In genomic region chr1:178541396-178541795, GRCh38 we compare ENCODE assay signal across 2 cellular contexts.
TF ChIP-seq lines count a peak whose summit lies in the region.

No MANE protein-coding gene starts in this region.

TF ChIP-seq in SK-N-SH, 30 proteins besides CTCF, POLR2A, EP300 and RAD21 (continued from another document):
- TF ChIP-seq USF1 (IDR thresholded peaks at IDR 0.05; ENCODE audit: borderline replicate concordance, low read depth) (no peak), EZH2phosphoT487 (IDR thresholded peaks at IDR 0.05; ENCODE audit: borderline replicate concordance, low read depth) (no peak), RFX5 (IDR thresholded peaks at IDR 0.05; ENCODE audit: low read length) (no peak), TEAD4 (IDR thresholded peaks at IDR 0.05; ENCODE audit: borderline replicate concordance, insufficient read depth) (no peak)
TF ChIP-seq in SK-N-SH: peak in this region for 0.

TF ChIP-seq in SK-N-SH treated with all-trans-retinoic acid at 6 μM for 48 hours, 23 proteins besides CTCF, POLR2A, EP300 and RAD21 (continued from another document):
- TF ChIP-seq POU6F1 (CRISPR knock-in tag; IDR thresholded peaks at IDR 0.05; ENCODE audit: borderline replicate concordance, low read depth) (no peak), ESRRG (CRISPR knock-in tag; IDR thresholded peaks at IDR 0.05) (no peak), ZNF565 (CRISPR knock-in tag; conservative IDR thresholded peaks at IDR 0.05; ENCODE audit: low read depth) (no peak)
